ENCODE assay signal across 10 cellular contexts in genomic region chr5:74433255-74434123, GRCh38.
DNase-seq lines count a peak whose midpoint lies in the region; ATAC-seq lines count a peak whose summit lies in the region.
"Had no signal": no experiment of that assay in that cellular context is flagged by ENCODE, and none has a peak within 500 bp of the region (broad histone marks: within the 10 kb centered on the region; RNA-seq: fewer than 3 reads in every experiment).

No MANE protein-coding gene starts in this region.

- intact Hi-C loops in left colon (cut with DNase I, micrococcal nuclease), result no loop called here

- DNase-seq in Ammon's horn (ENCODE audit: low spot score), result peak; percentile 35
- peak; percentile 35 for DNase-seq in astrocyte of the hippocampus (ENCODE audit: low read depth, low spot score)
- DNase-seq in left kidney (ENCODE audit: low read depth, low spot score), result peak; percentile 55
- DNase-seq in stimulated activated naive CD4-positive, alpha-beta T cell treated with Interleukin-2 at 50 U/mL for 16 hours (lab: John Stamatoyannopoulos, UW), result no peak
- DNase-seq in left colon, result no peak
- no peak for DNase-seq in SHP77 treated with DMSO at 0.1 percent for 48 hours (lab: John Stamatoyannopoulos, UW)
- DNase-seq in stimulated activated naive CD4-positive, alpha-beta T cell (lab: John Stamatoyannopoulos, UW), result no peak
- DNase-seq: DMS79 treated with DMSO at 0.1 percent for 48 hours, NCI-H2029 treated with DMSO at 0.1 percent for 48 hours had no signal

- ATAC-seq in HG03108 (IDR thresholded peaks at IDR 0.05; ENCODE audit: unreplicated experiment) (peak; percentile 64), left colon (no peak)

Comparison
In these comparisons a context has a peak if more than half of its experiments do, and no peak if none do; other contexts are left out.
1. DNase-seq: peak in Ammon's horn (single experiment), astrocyte of the hippocampus (single experiment) and left kidney (single experiment); none in stimulated activated naive CD4-positive, alpha-beta T cell treated with Interleukin-2 at 50 U/mL for 16 hours (single experiment), left colon (0 of 2), SHP77 treated with DMSO at 0.1 percent for 48 hours (single experiment) and stimulated activated naive CD4-positive, alpha-beta T cell (0 of 6).